In the genomic region with DNA sequence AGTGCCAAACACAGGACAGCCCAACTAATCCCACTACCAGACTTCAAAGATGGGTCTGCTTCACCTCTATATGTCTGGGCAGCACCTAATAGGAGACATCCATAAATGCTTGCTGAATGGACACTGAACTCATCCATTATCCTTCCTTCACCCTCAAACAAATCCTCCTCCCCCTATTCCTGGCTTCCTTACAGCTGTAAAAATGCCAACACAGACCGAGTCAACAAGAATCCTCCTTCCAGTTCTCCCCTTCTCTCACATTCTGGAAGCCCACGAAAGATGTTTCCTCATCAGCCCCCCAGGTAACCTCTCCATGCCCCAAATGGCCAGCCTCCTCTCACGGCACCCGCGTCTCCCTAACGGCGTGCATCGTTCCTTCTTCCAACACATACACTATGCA, we compare ENCODE assay signal across 21 cellular contexts. TPM values are rescaled to one million over a fixed set of nuclear protein-coding genes. Genes with fewer than 3 reads are reported as not detected.
A peak's percentile ranks its signal among the peaks of the same experiment; 100 is the strongest.
DNase-seq lines count a peak whose midpoint lies in the region; ATAC-seq and TF ChIP-seq lines count a peak whose summit lies in the region.
"Had no signal": no experiment of that assay in that cellular context is flagged by ENCODE, and none has a peak within 500 bp of the region (broad histone marks: within the 10 kb centered on the region; RNA-seq: fewer than 3 reads in every experiment).

No MANE protein-coding gene starts in this region.

- no peak overlapping the region for H4K91ac ChIP-seq in mesenchymal stem cell (ENCODE audit: low read length)

- POLR2A ChIA-PET in activated CD8-positive, alpha-beta T cell treated with anti-CD3 and anti-CD28 coated beads, Interleukin-2, amount 10 ng/mL, durations not matched to agents 7 days and 5 days (lab: Charles Lee) = interaction anchor here (2.4 kb wide), 1 partner anchor 11 kb away, joined by 8 read pairs; no protein-coding TSS in a partner anchor

- H3K23ac ChIP-seq in mesenchymal stem cell (ENCODE audit: low read length in 2 of 2) = no peak overlapping the region

- no peak overlapping the region for H2BK5ac ChIP-seq in mesenchymal stem cell (ENCODE audit: low read depth, low read length, poor library complexity, severe bottlenecking)

- H2BK15ac ChIP-seq in mesenchymal stem cell (ENCODE audit: low read depth, poor library complexity, severe bottlenecking) = no peak overlapping the region

- peak overlapping the region; percentile 23 for H3K27ac Mint-ChIP-seq in central memory CD8-positive, alpha-beta T cell (ENCODE audit: low read depth)
- peak overlapping the region; percentile 7 for H3K27ac Mint-ChIP-seq in stimulated activated effector memory CD8-positive, alpha-beta T cell treated with anti-CD3 and anti-CD28 coated beads, Interleukin-12 subunit alpha, Interleukin-12 subunit beta, amount 100 ng/mL, for 72 hours
- H3K27ac Mint-ChIP-seq in HFFc6 = no peak overlapping the region
- no peak overlapping the region for H3K27ac Mint-ChIP-seq in activated CD8-positive, alpha-beta T cell treated with anti-CD3 and anti-CD28 coated beads, Interleukin-2, amount 10 ng/mL, durations not matched to agents 7 days and 5 days
- H3K27ac Mint-ChIP-seq: B cell had no signal

- no peak overlapping the region for H3K4me2 ChIP-seq in mesenchymal stem cell (ENCODE audit: low read length, poor library complexity, severe bottlenecking)
- H3K4me2 ChIP-seq: PC-9 had no signal

- H3K36me3 Mint-ChIP-seq in central memory CD8-positive, alpha-beta T cell (ENCODE audit: insufficient read depth) = peaks cover 34% of the 10 kb centered on the region
- H3K36me3 Mint-ChIP-seq in stimulated activated effector memory CD8-positive, alpha-beta T cell treated with anti-CD3 and anti-CD28 coated beads, Interleukin-12 subunit alpha, Interleukin-12 subunit beta, amount 100 ng/mL, for 72 hours = peaks cover 94% of the 10 kb centered on the region
- peaks cover 53% of the 10 kb centered on the region for H3K36me3 Mint-ChIP-seq in HFFc6 (ENCODE audit: low read depth)
- H3K36me3 Mint-ChIP-seq in activated CD8-positive, alpha-beta T cell treated with anti-CD3 and anti-CD28 coated beads, Interleukin-2, amount 10 ng/mL, durations not matched to agents 7 days and 5 days (ENCODE audit: low read depth) = peaks cover 60% of the 10 kb centered on the region

- no peak overlapping the region for H2BK120ac ChIP-seq in mesenchymal stem cell (ENCODE audit: low read depth, low read length)

- peak overlapping the region; percentile 27 for H4K8ac ChIP-seq in mesenchymal stem cell (ENCODE audit: low read length)

- no peak overlapping the region for H3K18ac ChIP-seq in mesenchymal stem cell (ENCODE audit: low read depth in 1 of 2, low read length in 2 of 2)

- DNase-seq in NCI-H226 (peak; percentile 22), mesenchymal stem cell (no peak), HFFc6 (no peak)
- no peak for DNase-seq in central memory CD8-positive, alpha-beta T cell (ENCODE audit: low spot score in 2 of 2)
- no peak for DNase-seq in stimulated activated effector memory CD8-positive, alpha-beta T cell treated with anti-CD3 and anti-CD28 coated beads, Interleukin-12 subunit alpha, Interleukin-12 subunit beta, amount 100 ng/mL, for 72 hours (ENCODE audit: low spot score in 2 of 2)
- no peak for DNase-seq in activated CD8-positive, alpha-beta T cell treated with anti-CD3 and anti-CD28 coated beads, Interleukin-2, amount 10 ng/mL, durations not matched to agents 7 days and 5 days
- DNase-seq: Calu3; CD4-positive, CD25-positive, alpha-beta regulatory T cell; DMS53; H7; MV-4-11; NCI-H1417 treated with DMSO at 0.1 percent for 48 hours; NCI-H1930; NCI-H2171; NCI-H446 treated with DMSO at 0.1 percent for 48 hours; NCI-H748 treated with DMSO at 0.1 percent for 48 hours; PC-9; SJCRH30 had no signal

- no peak for TF ChIP-seq CTCF in HFFc6 (IDR thresholded peaks at IDR 0.05)

- CTCF ChIA-PET in activated CD8-positive, alpha-beta T cell treated with anti-CD3 and anti-CD28 coated beads, Interleukin-2, amount 10 ng/mL, durations not matched to agents 7 days and 5 days (lab: Charles Lee) = no interaction called here

- WGBS in mesenchymal stem cell = 97% methylated on average over 8 of the region's 8 CpGs

- H2AK5ac ChIP-seq in mesenchymal stem cell (ENCODE audit: low read length, severe bottlenecking) = no peak overlapping the region

- H2AFZ ChIP-seq in mesenchymal stem cell (ENCODE audit: low read depth, low read length) = no peak overlapping the region
- H2AFZ ChIP-seq: PC-9 had no signal

- H3K27me3 ChIP-seq in mesenchymal stem cell (ENCODE audit: control insufficient read depth in 1 of 2, insufficient read depth in 1 of 2, low read length in 2 of 2) = no peaks in the 10 kb centered on the region
- H3K27me3 ChIP-seq: SJCRH30 had no signal

- H3K4me3 ChIP-seq in mesenchymal stem cell (ENCODE audit: insufficient read depth in 1 of 2, low read depth in 1 of 2, low read length in 2 of 2) = no peak overlapping the region
- H3K4me3 ChIP-seq: PC-9, SJCRH30 had no signal

- peaks cover 1% of the 10 kb centered on the region for H3K4me1 ChIP-seq in mesenchymal stem cell (ENCODE audit: control insufficient read depth, insufficient read depth, low read depth, low read length)
- H3K4me1 ChIP-seq: SJCRH30 had no signal

- peaks cover 44% of the 10 kb centered on the region for H3K4me1 Mint-ChIP-seq in central memory CD8-positive, alpha-beta T cell
- H3K4me1 Mint-ChIP-seq in stimulated activated effector memory CD8-positive, alpha-beta T cell treated with anti-CD3 and anti-CD28 coated beads, Interleukin-12 subunit alpha, Interleukin-12 subunit beta, amount 100 ng/mL, for 72 hours = peaks cover 57% of the 10 kb centered on the region
- H3K4me1 Mint-ChIP-seq in HFFc6 (ENCODE audit: low read depth) = peaks cover 8% of the 10 kb centered on the region
- H3K4me1 Mint-ChIP-seq in activated CD8-positive, alpha-beta T cell treated with anti-CD3 and anti-CD28 coated beads, Interleukin-2, amount 10 ng/mL, durations not matched to agents 7 days and 5 days (ENCODE audit: low read depth) = peaks cover 12% of the 10 kb centered on the region

- no peaks in the 10 kb centered on the region for H3K9me3 Mint-ChIP-seq in central memory CD8-positive, alpha-beta T cell
- H3K9me3 Mint-ChIP-seq in stimulated activated effector memory CD8-positive, alpha-beta T cell treated with anti-CD3 and anti-CD28 coated beads, Interleukin-12 subunit alpha, Interleukin-12 subunit beta, amount 100 ng/mL, for 72 hours = no peaks in the 10 kb centered on the region
- H3K9me3 Mint-ChIP-seq in HFFc6 = no peaks in the 10 kb centered on the region
- no peaks in the 10 kb centered on the region for H3K9me3 Mint-ChIP-seq in activated CD8-positive, alpha-beta T cell treated with anti-CD3 and anti-CD28 coated beads, Interleukin-2, amount 10 ng/mL, durations not matched to agents 7 days and 5 days (ENCODE audit: insufficient read depth)
- H3K9me3 Mint-ChIP-seq: CD4-positive, CD25-positive, alpha-beta regulatory T cell had no signal

- no peak overlapping the region for H3K4me3 Mint-ChIP-seq in central memory CD8-positive, alpha-beta T cell
- H3K4me3 Mint-ChIP-seq in stimulated activated effector memory CD8-positive, alpha-beta T cell treated with anti-CD3 and anti-CD28 coated beads, Interleukin-12 subunit alpha, Interleukin-12 subunit beta, amount 100 ng/mL, for 72 hours = no peak overlapping the region
- no peak overlapping the region for H3K4me3 Mint-ChIP-seq in HFFc6
- H3K4me3 Mint-ChIP-seq in activated CD8-positive, alpha-beta T cell treated with anti-CD3 and anti-CD28 coated beads, Interleukin-2, amount 10 ng/mL, durations not matched to agents 7 days and 5 days = no peak overlapping the region
- H3K4me3 Mint-ChIP-seq: B cell had no signal

- no peaks in the 10 kb centered on the region for H3K9me3 ChIP-seq in mesenchymal stem cell (ENCODE audit: control insufficient read depth, low read length)
- H3K9me3 ChIP-seq: SJCRH30 had no signal

- H2BK12ac ChIP-seq in mesenchymal stem cell (ENCODE audit: low read length in 2 of 2) = no peak overlapping the region

- no peak overlapping the region for H3K27ac ChIP-seq in mesenchymal stem cell (ENCODE audit: low read length, poor library complexity, severe bottlenecking)
- H3K27ac ChIP-seq: PC-9, SJCRH30 had no signal

- H3K14ac ChIP-seq in mesenchymal stem cell (ENCODE audit: low read length in 2 of 2) = no peak overlapping the region

- no peaks in the 10 kb centered on the region for H3K27me3 Mint-ChIP-seq in central memory CD8-positive, alpha-beta T cell
- no peaks in the 10 kb centered on the region; the same call in 1 of the 2 replicates for H3K27me3 Mint-ChIP-seq in HFFc6 (ENCODE audit: insufficient read depth)
- no peaks in the 10 kb centered on the region for H3K27me3 Mint-ChIP-seq in activated CD8-positive, alpha-beta T cell treated with anti-CD3 and anti-CD28 coated beads, Interleukin-2, amount 10 ng/mL, durations not matched to agents 7 days and 5 days (ENCODE audit: low read depth)
- H3K27me3 Mint-ChIP-seq: B cell; CD4-positive, CD25-positive, alpha-beta regulatory T cell had no signal

- H3K36me3 ChIP-seq in mesenchymal stem cell (ENCODE audit: control insufficient read depth in 1 of 2, insufficient read depth in 2 of 2, low read depth in 1 of 2, low read length in 2 of 2) = peaks cover 13 to 50% of the 10 kb centered on the region in 2 experiments

- H3K79me1 ChIP-seq in mesenchymal stem cell (replicated peaks; ENCODE audit: low read length, poor library complexity, severe bottlenecking) = peaks cover 29% of the 10 kb centered on the region

- ATAC-seq in central memory CD8-positive, alpha-beta T cell (replicated peaks; ENCODE audit: extremely low read depth, poor library complexity, severe bottlenecking) = no peak
- no peak for ATAC-seq in stimulated activated effector memory CD8-positive, alpha-beta T cell treated with anti-CD3 and anti-CD28 coated beads, Interleukin-12 subunit alpha, Interleukin-12 subunit beta, amount 100 ng/mL, for 72 hours
- ATAC-seq in HG02678 (IDR thresholded peaks at IDR 0.05; ENCODE audit: unreplicated experiment) = no peak
- ATAC-seq in HG03025 (IDR thresholded peaks at IDR 0.05; ENCODE audit: low FRiP score, unreplicated experiment) = no peak
- no peak for ATAC-seq in activated CD8-positive, alpha-beta T cell treated with anti-CD3 and anti-CD28 coated beads, Interleukin-2, amount 10 ng/mL, durations not matched to agents 7 days and 5 days

- no peak overlapping the region for H3K4ac ChIP-seq in mesenchymal stem cell (ENCODE audit: low read depth in 1 of 2, low read length in 2 of 2)

- H3K9ac ChIP-seq in mesenchymal stem cell (ENCODE audit: low read length) = no peak overlapping the region

RNA-seq across cellular contexts. Expression of a gene that starts 12.3 kb away (rescaled TPM):
- 16.4 TPM for polyA plus RNA-seq in mesenchymal stem cell (2013, experiment 1 of 2)
- polyA plus RNA-seq in mesenchymal stem cell (2013, experiment 2 of 2) = 16.6 TPM
- 10 to 100 TPM; 52.8 to 64.9 (median 60.5) TPM for total RNA-seq in HFFc6 (2021; fragmentation: NEBNext Ultra II Directional; extraction: Animal tissue kit (Norgen Biotek cat#: 25700))
- 10 to 100 TPM; 69.2 to 76.1 TPM for total RNA-seq in activated CD8-positive, alpha-beta T cell treated with anti-CD3 and anti-CD28 coated beads, Interleukin-2, amount 10 ng/mL, durations not matched to agents 7 days and 5 days

RNA-seq across cellular contexts. Expression of a gene that starts 18.7 kb away (rescaled TPM):
- polyA plus RNA-seq in mesenchymal stem cell (2013, experiment 1 of 2) = 7.4 TPM
- polyA plus RNA-seq in mesenchymal stem cell (2013, experiment 2 of 2) = 7.0 TPM
- 10 to 100 TPM in 2 of 6 experiments, 1 to 10 TPM in 4; 8.0 to 10.7 (median 9.1) TPM for total RNA-seq in HFFc6 (2021; fragmentation: NEBNext Ultra II Directional; extraction: Animal tissue kit (Norgen Biotek cat#: 25700))
- total RNA-seq in activated CD8-positive, alpha-beta T cell treated with anti-CD3 and anti-CD28 coated beads, Interleukin-2, amount 10 ng/mL, durations not matched to agents 7 days and 5 days = 100 to 1,000 TPM; 302 to 316 TPM

RNA-seq across cellular contexts. Expression of a gene that starts 39.5 kb away (rescaled TPM):
- 21.2 TPM for polyA plus RNA-seq in mesenchymal stem cell (2013, experiment 1 of 2)
- polyA plus RNA-seq in mesenchymal stem cell (2013, experiment 2 of 2) = 19.9 TPM
- 10 to 100 TPM; 15.3 to 19.1 (median 17.4) TPM for total RNA-seq in HFFc6 (2021; fragmentation: NEBNext Ultra II Directional; extraction: Animal tissue kit (Norgen Biotek cat#: 25700))
- total RNA-seq in activated CD8-positive, alpha-beta T cell treated with anti-CD3 and anti-CD28 coated beads, Interleukin-2, amount 10 ng/mL, durations not matched to agents 7 days and 5 days = 10 to 100 TPM; 23.0 to 27.2 TPM

RNA-seq across cellular contexts. Expression of a gene that starts 47.9 kb away (rescaled TPM):
- polyA plus RNA-seq in mesenchymal stem cell (2013, experiment 1 of 2) = 0.04 TPM
- polyA plus RNA-seq in mesenchymal stem cell (2013, experiment 2 of 2) = 0.07 TPM
- not detected for total RNA-seq in HFFc6 (2021; fragmentation: NEBNext Ultra II Directional; extraction: Animal tissue kit (Norgen Biotek cat#: 25700))
- total RNA-seq in activated CD8-positive, alpha-beta T cell treated with anti-CD3 and anti-CD28 coated beads, Interleukin-2, amount 10 ng/mL, durations not matched to agents 7 days and 5 days = not detected
- total RNA-seq: SJCRH30 had no signal
- polyA plus RNA-seq: CD4-positive, CD25-positive, alpha-beta regulatory T cell had no signal

RNA-seq across cellular contexts. Expression of a gene that starts 48.0 kb away (rescaled TPM):
- polyA plus RNA-seq in mesenchymal stem cell (2013, experiment 1 of 2) = 1.4 TPM
- 1.4 TPM for polyA plus RNA-seq in mesenchymal stem cell (2013, experiment 2 of 2)
- under 1 TPM; 0.31 to 0.92 (median 0.62) TPM for total RNA-seq in HFFc6 (2021; fragmentation: NEBNext Ultra II Directional; extraction: Animal tissue kit (Norgen Biotek cat#: 25700))
- under 1 TPM; 0.50 to 0.89 TPM for total RNA-seq in activated CD8-positive, alpha-beta T cell treated with anti-CD3 and anti-CD28 coated beads, Interleukin-2, amount 10 ng/mL, durations not matched to agents 7 days and 5 days
- total RNA-seq: SJCRH30 had no signal

Comparison
In these comparisons a context has a peak if more than half of its experiments do, and no peak if none do; other contexts are left out.
1. H3K27ac Mint-ChIP-seq: peak in central memory CD8-positive, alpha-beta T cell (single experiment) and stimulated activated effector memory CD8-positive, alpha-beta T cell treated with anti-CD3 and anti-CD28 coated beads, Interleukin-12 subunit alpha, Interleukin-12 subunit beta, amount 100 ng/mL, for 72 hours (single experiment); none in HFFc6 (single experiment) and activated CD8-positive, alpha-beta T cell treated with anti-CD3 and anti-CD28 coated beads, Interleukin-2, amount 10 ng/mL, durations not matched to agents 7 days and 5 days (single experiment).
2. RNA of a gene that starts 18.7 kb away (total RNA-seq): 302 to 316 TPM in activated CD8-positive, alpha-beta T cell treated with anti-CD3 and anti-CD28 coated beads, Interleukin-2, amount 10 ng/mL, durations not matched to agents 7 days and 5 days; 8.0 to 10.7 TPM in HFFc6; every median in the first group is over 10 times any median in the second.